Comparison of ENCODE assay signal across 17 cellular contexts in genomic region chr6:44009425-44010321, GRCh38.
DNase-seq lines count a peak whose midpoint lies in the region; ATAC-seq and TF ChIP-seq lines count a peak whose summit lies in the region.
"Had no signal": no experiment of that assay in that cellular context is flagged by ENCODE, and none has a peak within 500 bp of the region (broad histone marks: within the 10 kb centered on the region; RNA-seq: fewer than 3 reads in every experiment).

No MANE protein-coding gene starts in this region.

- WGBS in mesenchymal stem cell: 87% methylated on average over 11 of the region's 11 CpGs

- H2BK12ac ChIP-seq in mesenchymal stem cell (ENCODE audit: low read length in 2 of 2): peak overlapping the region; percentile 7 to 73

- no peak overlapping the region for H3K23ac ChIP-seq in mesenchymal stem cell (ENCODE audit: low read length in 2 of 2)

- peak; percentile 56 for ATAC-seq in Panc1
- ATAC-seq in GM18511 (IDR thresholded peaks at IDR 0.05; ENCODE audit: unreplicated experiment): no peak
- ATAC-seq in HG03432 (IDR thresholded peaks at IDR 0.05; ENCODE audit: unreplicated experiment): no peak

- no peak overlapping the region for H2BK5ac ChIP-seq in mesenchymal stem cell (ENCODE audit: low read depth, low read length, poor library complexity, severe bottlenecking)

- H3K9ac ChIP-seq in mesenchymal stem cell (ENCODE audit: low read length): peak overlapping the region; percentile 39

- H2AK5ac ChIP-seq in mesenchymal stem cell (ENCODE audit: low read length, severe bottlenecking): peak overlapping the region; percentile 89

- H3K4me3 Mint-ChIP-seq in Calu3 (ENCODE audit: low read depth, unreplicated experiment): no peak overlapping the region
- H3K4me3 Mint-ChIP-seq: activated CD4-positive, alpha-beta memory T cell treated with anti-CD3 and anti-CD28 coated beads for 36 hours; central memory CD8-positive, alpha-beta T cell; T-helper 1 cell treated with Interleukin-12 subunit alpha and Interleukin-12 subunit beta and Interleukin-4 antibody, amounts not matched to agents 30 μg/mL and 1 μg/mL, for 36 hours had no signal

- no peaks in the 10 kb centered on the region for H3K79me1 ChIP-seq in mesenchymal stem cell (replicated peaks; ENCODE audit: low read length, poor library complexity, severe bottlenecking)

- H4K91ac ChIP-seq in mesenchymal stem cell (ENCODE audit: low read length): peak overlapping the region; percentile 48

- no peak overlapping the region for H3K4me2 ChIP-seq in mesenchymal stem cell (ENCODE audit: low read length, poor library complexity, severe bottlenecking)

- H3K36me3 ChIP-seq in Panc1 (ENCODE audit: control insufficient read depth, insufficient read depth, low read length) (no peaks in the 10 kb centered on the region), mesenchymal stem cell (ENCODE audit: control insufficient read depth in 1 of 2, insufficient read depth in 2 of 2, low read depth in 1 of 2, low read length in 2 of 2) (no peaks in the 10 kb centered on the region)
- H3K36me3 ChIP-seq: BE2C had no signal

- H3K4me1 ChIP-seq in Panc1 (ENCODE audit: control insufficient read depth, insufficient read depth, low read length) (peaks cover 22% of the 10 kb centered on the region), mesenchymal stem cell (ENCODE audit: control insufficient read depth, insufficient read depth, low read depth, low read length) (peaks cover 49% of the 10 kb centered on the region)

- in situ Hi-C loops in Panc1 (cut with HindIII; ENCODE audit: low pct_unique_long_range_greater_than_20kb, low sequenced_read_pairs): no loop called here

- peak overlapping the region; percentile 17 to 79 for H3K18ac ChIP-seq in mesenchymal stem cell (ENCODE audit: low read depth in 1 of 2, low read length in 2 of 2)

- no peak overlapping the region for H4K8ac ChIP-seq in mesenchymal stem cell (ENCODE audit: low read length)

- H3K27ac ChIP-seq in Panc1 (ENCODE audit: low read length) (peak overlapping the region; percentile 48; the same call in 1 of the 2 replicates), mesenchymal stem cell (ENCODE audit: low read length, poor library complexity, severe bottlenecking) (peak overlapping the region; percentile 7)

- H2AFZ ChIP-seq in mesenchymal stem cell (ENCODE audit: low read depth, low read length): no peak overlapping the region

- no peaks in the 10 kb centered on the region for H3K27me3 Mint-ChIP-seq in Calu3 (ENCODE audit: unreplicated experiment)

- peak overlapping the region in 1 of 2 experiments; percentile 56 for H3K4ac ChIP-seq in mesenchymal stem cell (ENCODE audit: low read depth in 1 of 2, low read length in 2 of 2)

- H3K36me3 Mint-ChIP-seq in Calu3 (ENCODE audit: insufficient read depth, unreplicated experiment): peaks cover 64% of the 10 kb centered on the region
- H3K36me3 Mint-ChIP-seq: activated CD4-positive, alpha-beta memory T cell treated with anti-CD3 and anti-CD28 coated beads for 36 hours had no signal

- H3K9me3 ChIP-seq in Panc1 (ENCODE audit: control insufficient read depth, insufficient read depth, low read depth, low read length) (peaks cover 3% of the 10 kb centered on the region; the same call in 1 of the 2 replicates), mesenchymal stem cell (ENCODE audit: control insufficient read depth, low read length) (peaks cover 24% of the 10 kb centered on the region)
- H3K9me3 ChIP-seq: BE2C had no signal

- H3K27me3 ChIP-seq in Panc1 (ENCODE audit: control insufficient read depth, insufficient read depth, low read length) (no peaks in the 10 kb centered on the region), mesenchymal stem cell (ENCODE audit: control insufficient read depth in 1 of 2, insufficient read depth in 1 of 2, low read length in 2 of 2) (no peaks in the 10 kb centered on the region)
- H3K27me3 ChIP-seq: BE2C had no signal

- DNase-seq in Calu3 (peak; percentile 68), Panc1 (ENCODE audit: low read depth, low spot score) (no peak), epithelial cell of esophagus (ENCODE audit: low read depth) (peak; percentile 38), mesenchymal stem cell (peak; percentile 20), superior temporal gyrus (ENCODE audit: extremely low spot score) (no peak), hippocampal formation (lab: John Stamatoyannopoulos, UW) (no peak)
- DNase-seq: activated CD4-positive, alpha-beta memory T cell treated with anti-CD3 and anti-CD28 coated beads for 36 hours; activated gamma-delta T cell treated with Interleukin-2 at 50 U/mL for 16 hours; BE2C; GDM1; NCI-H2081 treated with DMSO at 0.1 percent for 48 hours; stimulated activated CD4-positive, alpha-beta T cell treated with anti-CD3 and anti-CD28 coated beads, Interleukin-4, amount 100 ng/mL, for 4 hours; stimulated activated naive CD4-positive, alpha-beta T cell treated with Interleukin-2 at 50 U/mL for 16 hours had no signal

- H2BK15ac ChIP-seq in mesenchymal stem cell (ENCODE audit: low read depth, poor library complexity, severe bottlenecking): no peak overlapping the region

- H3K4me3 ChIP-seq in Panc1 (ENCODE audit: low read depth in 2 of 2, low read length in 2 of 2) (no peak overlapping the region), epithelial cell of esophagus (ENCODE audit: low read length) (no peak overlapping the region), mesenchymal stem cell (ENCODE audit: insufficient read depth in 1 of 2, low read depth in 1 of 2, low read length in 2 of 2) (no peak overlapping the region)

- TF ChIP-seq CTCF in Calu3 (IDR thresholded peaks at IDR 0.05; ENCODE audit: unreplicated experiment): no peak
- no peak for TF ChIP-seq CTCF in Panc1 (IDR thresholded peaks at IDR 0.05)
- no peak for TF ChIP-seq CTCF in epithelial cell of esophagus (IDR thresholded peaks at IDR 0.05; ENCODE audit: insufficient read depth, low read depth, low read length, missing control alignments)

- H3K9me3 Mint-ChIP-seq in Calu3 (ENCODE audit: low read depth, unreplicated experiment): no peaks in the 10 kb centered on the region
- H3K9me3 Mint-ChIP-seq: activated CD4-positive, alpha-beta memory T cell treated with anti-CD3 and anti-CD28 coated beads for 36 hours; central memory CD8-positive, alpha-beta T cell; T-helper 1 cell treated with Interleukin-12 subunit alpha and Interleukin-12 subunit beta and Interleukin-4 antibody, amounts not matched to agents 30 μg/mL and 1 μg/mL, for 36 hours had no signal

- BruUV-seq in Calu3 (replicated peaks; lab: Mats Ljungman, UMichigan): no TSS peak
- BruUV-seq in Panc1 (replicated peaks; lab: Mats Ljungman, UMichigan): no TSS peak

- H3K4me1 Mint-ChIP-seq in Calu3 (ENCODE audit: low read depth, unreplicated experiment): peaks cover 64% of the 10 kb centered on the region
- H3K4me1 Mint-ChIP-seq: central memory CD8-positive, alpha-beta T cell had no signal

- H3K27ac Mint-ChIP-seq in Calu3 (ENCODE audit: unreplicated experiment): peak overlapping the region; percentile 15
- H3K27ac Mint-ChIP-seq: activated CD4-positive, alpha-beta memory T cell treated with anti-CD3 and anti-CD28 coated beads for 36 hours; T-helper 1 cell treated with Interleukin-12 subunit alpha and Interleukin-12 subunit beta and Interleukin-4 antibody, amounts not matched to agents 30 μg/mL and 1 μg/mL, for 36 hours had no signal

- no peak overlapping the region for H3K14ac ChIP-seq in mesenchymal stem cell (ENCODE audit: low read length in 2 of 2)

- no peak overlapping the region for H2BK120ac ChIP-seq in mesenchymal stem cell (ENCODE audit: low read depth, low read length)

- intact Hi-C loops in Calu3 (cut with micrococcal nuclease; ENCODE audit: unreplicated experiment): loop anchor here (10.0 kb wide), 1 partner anchor 155 kb away; no protein-coding TSS in a partner anchor
- intact Hi-C loops in Panc1 (cut with micrococcal nuclease; ENCODE audit: unreplicated experiment): no loop called here

- POLR2A ChIA-PET in Panc1 (lab: Charles Lee): no interaction called here

- CTCF ChIA-PET in Calu3 (lab: Charles Lee) (interaction anchor here (0.5 to 4.3 kb wide), 10 partner anchors 9 to 240 kb away, joined by 3 to 33 read pairs (median 6); partner anchors contain the start of gene VEGFA), Panc1 (lab: Charles Lee) (no interaction called here)

Comparison
In these comparisons a context has a peak if more than half of its experiments do, and no peak if none do; other contexts are left out.
1. DNase-seq: peak in Calu3 (single experiment), epithelial cell of esophagus (single experiment) and mesenchymal stem cell (single experiment); none in Panc1 (single experiment), superior temporal gyrus (single experiment) and hippocampal formation (0 of 2).